19 cellular contexts compared by ENCODE assay signal in genomic region chr10:28151636-28152035, GRCh38.
"Had no signal": no experiment of that assay in that cellular context is flagged by ENCODE, and none has a peak within 500 bp of the region (broad histone marks: within the 10 kb centered on the region; RNA-seq: fewer than 3 reads in every experiment).

No MANE protein-coding gene starts in this region.

- DNase-seq: Kasumi-1, MM.1S, NCI-H1092 treated with DMSO at 0.1 percent for 48 hours, NCI-H1436, NCI-H187, NCI-H2029, NCI-H2081 treated with DMSO at 0.1 percent for 48 hours, NCI-H2171, NCI-H226, NCI-H446, NCI-H510A, NCI-H526 treated with DMSO at 0.1 percent for 48 hours, NCI-H748 treated with DMSO at 0.1 percent for 48 hours, RPMI8226, SHP77, SK-N-SH, SW 1271, T-cell had no signal

- H3K9me3 Mint-ChIP-seq: IgD-negative memory B cell, T-cell had no signal

- H3K4me3 Mint-ChIP-seq: IgD-negative memory B cell, T-cell had no signal

- H3K27ac Mint-ChIP-seq: IgD-negative memory B cell, T-cell had no signal

- H3K27me3 Mint-ChIP-seq: IgD-negative memory B cell, T-cell had no signal
